ENCODE assay signal across 10 cellular contexts in genomic region chr11:121446752-121447156, GRCh38. TPM values are rescaled to one million over a fixed set of nuclear protein-coding genes. Genes with fewer than 3 reads are reported as not detected.
DNase-seq lines count a peak whose midpoint lies in the region; ATAC-seq and TF ChIP-seq lines count a peak whose summit lies in the region.
"Had no signal": no experiment of that assay in that cellular context is flagged by ENCODE, and none has a peak within 500 bp of the region (broad histone marks: within the 10 kb centered on the region; RNA-seq: fewer than 3 reads in every experiment).

No MANE protein-coding gene starts in this region.

- H3K9me3 Mint-ChIP-seq in HFFc6 = no peaks in the 10 kb centered on the region
- no peaks in the 10 kb centered on the region for H3K9me3 Mint-ChIP-seq in activated T-helper 17 cell treated with anti-CD3 and anti-CD28 coated beads, Interleukin-2, amount 50 U/mL, for 72 hours

- no peak for ATAC-seq in activated T-helper 17 cell treated with anti-CD3 and anti-CD28 coated beads, Interleukin-2, amount 50 U/mL, for 72 hours (replicated peaks)

- DNase-seq in NCI-H1092 treated with DMSO at 0.1 percent for 48 hours (lab: John Stamatoyannopoulos, UW) (peak; percentile 23), NCI-H1092 (lab: John Stamatoyannopoulos, UW) (no peak), HFFc6 (no peak), midbrain (lab: John Stamatoyannopoulos, UW) (peak; percentile 27), GM13977 (ENCODE audit: low spot score) (no peak), MG63 (no peak), retina (no peak)
- DNase-seq: amniotic stem cell, NCI-H510A had no signal

- H3K4me3 ChIP-seq in MG63 = no peak overlapping the region

- in situ Hi-C loops in GM13977 (cut with MboI; ENCODE audit: low pct_unique_long_range_greater_than_20kb, low sequenced_read_pairs, unreplicated experiment) = no loop called here

- H3K4me3 Mint-ChIP-seq in HFFc6 = no peak overlapping the region
- no peak overlapping the region for H3K4me3 Mint-ChIP-seq in activated T-helper 17 cell treated with anti-CD3 and anti-CD28 coated beads, Interleukin-2, amount 50 U/mL, for 72 hours

- H3K36me3 ChIP-seq in MG63 = no peaks in the 10 kb centered on the region

- H3K27me3 Mint-ChIP-seq in HFFc6 (ENCODE audit: insufficient read depth) = peaks cover 23% of the 10 kb centered on the region
- H3K27me3 Mint-ChIP-seq in activated T-helper 17 cell treated with anti-CD3 and anti-CD28 coated beads, Interleukin-2, amount 50 U/mL, for 72 hours = no peaks in the 10 kb centered on the region

- H3K27ac Mint-ChIP-seq in HFFc6 = no peak overlapping the region
- peak overlapping the region; percentile 58 for H3K27ac Mint-ChIP-seq in activated T-helper 17 cell treated with anti-CD3 and anti-CD28 coated beads, Interleukin-2, amount 50 U/mL, for 72 hours

- H3K9me3 ChIP-seq in MG63 = no peaks in the 10 kb centered on the region

- H3K36me3 Mint-ChIP-seq in HFFc6 (ENCODE audit: low read depth) = no peaks in the 10 kb centered on the region
- peaks cover 13% of the 10 kb centered on the region for H3K36me3 Mint-ChIP-seq in activated T-helper 17 cell treated with anti-CD3 and anti-CD28 coated beads, Interleukin-2, amount 50 U/mL, for 72 hours (ENCODE audit: low read depth)

- TF ChIP-seq CTCF in HFFc6 (IDR thresholded peaks at IDR 0.05) (peak; percentile 54), GM13977 (IDR thresholded peaks at IDR 0.05; ENCODE audit: extremely low read depth, insufficient read depth, missing control alignments) (no peak)

- H3K4me1 Mint-ChIP-seq in HFFc6 (ENCODE audit: low read depth) = peaks cover 5% of the 10 kb centered on the region; the same call in 1 of the 2 replicates
- H3K4me1 Mint-ChIP-seq in activated T-helper 17 cell treated with anti-CD3 and anti-CD28 coated beads, Interleukin-2, amount 50 U/mL, for 72 hours = peaks cover 60% of the 10 kb centered on the region

- peaks cover 2% of the 10 kb centered on the region; the same call in 1 of the 2 replicates for H3K27me3 ChIP-seq in MG63

RNA-seq across cellular contexts. Expression of gene SORL1, which starts 5.4 kb away (rescaled TPM):
- under 1 TPM; 0.19 to 0.48 (median 0.36) TPM for total RNA-seq in HFFc6 (2021; fragmentation: NEBNext Ultra II Directional; extraction: Animal tissue kit (Norgen Biotek cat#: 25700))
- 10 to 100 TPM; 47.1 to 98.5 TPM for total RNA-seq in activated T-helper 17 cell treated with anti-CD3 and anti-CD28 coated beads, Interleukin-2, amount 50 U/mL, for 72 hours
- 0.59 and 0.69 TPM in 2 replicates for total RNA-seq in MG63 (2014; rRNA removed; shearing (Covaris generic); ENCODE audit: low replicate concordance)

Comparison
In these comparisons a context has a peak if more than half of its experiments do, and no peak if none do; other contexts are left out.
1. DNase-seq: peak in NCI-H1092 treated with DMSO at 0.1 percent for 48 hours (single experiment) and midbrain (single experiment); none in NCI-H1092 (single experiment), HFFc6 (single experiment), GM13977 (single experiment), MG63 (single experiment) and retina (single experiment).
2. RNA of gene SORL1, which starts 5.4 kb away (total RNA-seq): 47.1 to 98.5 TPM in activated T-helper 17 cell treated with anti-CD3 and anti-CD28 coated beads, Interleukin-2, amount 50 U/mL, for 72 hours; 0.59 to 0.69 TPM in MG63 and 0.19 to 0.48 TPM in HFFc6; every median in the first group is over 10 times any median in the second.